Comparison of ENCODE assay signal across 11 cellular contexts in the genomic region with DNA sequence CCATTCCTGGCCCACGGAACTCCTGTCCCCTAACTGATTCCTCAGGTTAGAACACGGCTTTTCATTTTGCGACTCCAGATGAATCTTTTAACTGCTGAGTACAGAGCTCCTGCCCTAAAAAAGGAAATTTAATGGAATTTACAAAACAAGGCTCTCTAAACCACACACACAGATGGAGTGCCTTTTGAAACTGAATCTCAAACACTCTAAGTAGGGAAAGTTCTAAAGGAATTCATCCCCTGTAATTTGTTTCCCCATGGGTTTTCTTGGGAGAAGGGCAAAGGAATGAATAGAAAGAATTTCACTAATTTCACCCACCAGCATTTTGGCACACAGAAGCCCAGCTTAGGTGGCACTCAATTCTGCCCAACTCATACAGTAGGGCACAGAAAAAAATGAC.
DNase-seq lines count a peak whose midpoint lies in the region; TF ChIP-seq lines count a peak whose summit lies in the region.
"Had no signal": no experiment of that assay in that cellular context is flagged by ENCODE, and none has a peak within 500 bp of the region (broad histone marks: within the 10 kb centered on the region; RNA-seq: fewer than 3 reads in every experiment).

No MANE protein-coding gene starts in this region.

- no peaks in the 10 kb centered on the region for H3K27me3 Mint-ChIP-seq in activated naive CD4-positive, alpha-beta T cell treated with anti-CD3 and anti-CD28 coated beads, Interleukin-2, amount 50 U/mL, for 24 hours
- no peaks in the 10 kb centered on the region for H3K27me3 Mint-ChIP-seq in type B pancreatic cell
- H3K27me3 Mint-ChIP-seq: memory B cell had no signal

- DNase-seq in activated naive CD4-positive, alpha-beta T cell (lab: John Stamatoyannopoulos, UW): no peak
- DNase-seq in caudate nucleus (lab: John Stamatoyannopoulos, UW) (no peak), type B pancreatic cell (ENCODE audit: extremely low spot score, unreplicated experiment) (no peak), CD1c-positive myeloid dendritic cell (ENCODE audit: extremely low spot score) (no peak), NCI-H2029 treated with DMSO at 0.1 percent for 48 hours (lab: John Stamatoyannopoulos, UW) (no peak), GM10266 (ENCODE audit: extremely low spot score) (no peak)
- DNase-seq: NCI-H1694 treated with DMSO at 0.1 percent for 48 hours had no signal

- TF ChIP-seq CTCF in type B pancreatic cell (conservative IDR thresholded peaks at IDR 0.05): no peak
- no peak for TF ChIP-seq CTCF in GM10266 (IDR thresholded peaks at IDR 0.05; ENCODE audit: control insufficient read depth, insufficient read depth, low read depth, missing control alignments)

- no peaks in the 10 kb centered on the region for H3K9me3 ChIP-seq in muscle layer of duodenum (ENCODE audit: control insufficient read depth in 1 of 2, low read length in 2 of 2)
- H3K9me3 ChIP-seq: BE2C had no signal

- H3K36me3 Mint-ChIP-seq in activated naive CD4-positive, alpha-beta T cell treated with anti-CD3 and anti-CD28 coated beads, Interleukin-2, amount 50 U/mL, for 24 hours: peaks cover 23% of the 10 kb centered on the region
- H3K36me3 Mint-ChIP-seq in type B pancreatic cell: peaks cover 25% of the 10 kb centered on the region

- peaks cover 85% of the 10 kb centered on the region for H3K4me1 Mint-ChIP-seq in activated naive CD4-positive, alpha-beta T cell treated with anti-CD3 and anti-CD28 coated beads, Interleukin-2, amount 50 U/mL, for 24 hours
- H3K4me1 Mint-ChIP-seq in type B pancreatic cell (ENCODE audit: unreplicated experiment): peaks cover 33% of the 10 kb centered on the region

- no peak overlapping the region for H3K4me3 Mint-ChIP-seq in activated naive CD4-positive, alpha-beta T cell treated with anti-CD3 and anti-CD28 coated beads, Interleukin-2, amount 50 U/mL, for 24 hours
- peak overlapping the region; percentile 1 for H3K4me3 Mint-ChIP-seq in type B pancreatic cell
- H3K4me3 Mint-ChIP-seq: memory B cell had no signal

- peaks cover 7 to 31% of the 10 kb centered on the region in 2 donors for H3K4me1 ChIP-seq in muscle layer of duodenum (ENCODE audit: control insufficient read depth in 1 of 2, insufficient read depth in 2 of 2, low read length in 2 of 2)

- H3K27ac ChIP-seq in caudate nucleus (ENCODE audit: low read depth, low read length) (peak overlapping the region; percentile 95), muscle layer of duodenum (ENCODE audit: low read length) (peak overlapping the region; percentile 74)

- no peaks in the 10 kb centered on the region for H3K27me3 ChIP-seq in muscle layer of duodenum (ENCODE audit: low read depth, low read length)
- H3K27me3 ChIP-seq: BE2C had no signal

- peak overlapping the region; percentile 98 for H3K27ac Mint-ChIP-seq in activated naive CD4-positive, alpha-beta T cell treated with anti-CD3 and anti-CD28 coated beads, Interleukin-2, amount 50 U/mL, for 24 hours
- H3K27ac Mint-ChIP-seq in type B pancreatic cell: peak overlapping the region; percentile 73

- no peaks in the 10 kb centered on the region for H3K9me3 Mint-ChIP-seq in activated naive CD4-positive, alpha-beta T cell treated with anti-CD3 and anti-CD28 coated beads, Interleukin-2, amount 50 U/mL, for 24 hours
- H3K9me3 Mint-ChIP-seq in type B pancreatic cell: no peaks in the 10 kb centered on the region
- H3K9me3 Mint-ChIP-seq: memory B cell had no signal

- H3K36me3 ChIP-seq in muscle layer of duodenum (ENCODE audit: control insufficient read depth in 1 of 2, insufficient read depth in 2 of 2, low read length in 2 of 2): peaks cover 2 to 9% of the 10 kb centered on the region in 2 donors

- H3K4me3 ChIP-seq in muscle layer of duodenum (ENCODE audit: low read depth in 1 of 2, low read length in 2 of 2): no peak overlapping the region
